20 cellular contexts compared by ENCODE assay signal in genomic region chr6:82033631-82034211, GRCh38.
DNase-seq lines count a peak whose midpoint lies in the region; ATAC-seq and TF ChIP-seq lines count a peak whose summit lies in the region.
"Had no signal": no experiment of that assay in that cellular context is flagged by ENCODE, and none has a peak within 500 bp of the region (broad histone marks: within the 10 kb centered on the region; RNA-seq: fewer than 3 reads in every experiment).

No MANE protein-coding gene starts in this region.

- no peak overlapping the region for H3K4me3 ChIP-seq in AG10803 (ENCODE audit: low read length)
- no peak overlapping the region for H3K4me3 ChIP-seq in choroid plexus epithelial cell (ENCODE audit: low read depth, low read length)
- no peak overlapping the region for H3K4me3 ChIP-seq in right atrium auricular region
- H3K4me3 ChIP-seq in gastrocnemius medialis, result no peak overlapping the region
- H3K4me3 ChIP-seq in OCI-LY7 (ENCODE audit: low read depth, low read length, poor library complexity, severe bottlenecking), result no peak overlapping the region
- H3K4me3 ChIP-seq: body of pancreas, spleen had no signal

- H3K36me3 ChIP-seq in right atrium auricular region (no peaks in the 10 kb centered on the region), gastrocnemius medialis (no peaks in the 10 kb centered on the region), OCI-LY7 (ENCODE audit: insufficient read depth, low read length) (no peaks in the 10 kb centered on the region)
- H3K36me3 ChIP-seq: spleen had no signal

- no TSS peak for BruUV-seq in OCI-LY7 (replicated peaks; lab: Mats Ljungman, UMichigan)

- DNase-seq in AG10803 (ENCODE audit: low read depth) (peak; percentile 37), choroid plexus epithelial cell (ENCODE audit: low read depth) (peak; percentile 66), right atrium auricular region (ENCODE audit: low spot score) (peak; percentile 87), gastrocnemius medialis (peak; percentile 18 to 49), head of caudate nucleus (no peak), OCI-LY7 (ENCODE audit: low spot score) (no peak)
- DNase-seq: ACHN; activated CD4-positive, alpha-beta T cell treated with anti-CD3 and anti-CD28 coated beads, Interleukin-2, amount 10 ng/mL, durations not matched to agents 7 days and 5 days; foreskin melanocyte; midbrain; NCI-H1105; NCI-H2081; posterior cingulate gyrus; spleen; stimulated activated CD4-positive, alpha-beta T cell treated with anti-CD3 and anti-CD28 coated beads, Interleukin-4, amount 100 ng/mL, for 4 hours; T-cell had no signal

- H3K9me3 ChIP-seq in right atrium auricular region (no peaks in the 10 kb centered on the region), gastrocnemius medialis (no peaks in the 10 kb centered on the region), OCI-LY7 (ENCODE audit: low read length) (no peaks in the 10 kb centered on the region)
- H3K9me3 ChIP-seq: body of pancreas, spleen had no signal

- no peaks in the 10 kb centered on the region for H3K79me2 ChIP-seq in OCI-LY7 (ENCODE audit: insufficient read depth, low read depth, low read length)

- in situ Hi-C loops in gastrocnemius medialis (cut with MboI; ENCODE audit: low sequenced_read_pairs in 4 of 4), result loop anchor here in 1 of 4 donors (25.0 kb wide), 1 partner anchor 1421 kb away; no protein-coding TSS in a partner anchor

- H3K27me3 ChIP-seq in right atrium auricular region, result no peaks in the 10 kb centered on the region
- H3K27me3 ChIP-seq in gastrocnemius medialis, result no peaks in the 10 kb centered on the region
- H3K27me3 ChIP-seq: body of pancreas, spleen had no signal

- no peak overlapping the region for H2AFZ ChIP-seq in OCI-LY7 (ENCODE audit: low read length)

- ATAC-seq in gastrocnemius medialis, result peak; percentile 73 to 79
- ATAC-seq in HG03571 (IDR thresholded peaks at IDR 0.05; ENCODE audit: unreplicated experiment), result no peak
- no peak for ATAC-seq in GM21786 (IDR thresholded peaks at IDR 0.05; ENCODE audit: unreplicated experiment)
- ATAC-seq: body of pancreas, T-cell had no signal

- H3K4me1 ChIP-seq in right atrium auricular region (peaks cover 0 to 17% of the 10 kb centered on the region in 2 donors), gastrocnemius medialis (no peaks in the 10 kb centered on the region), OCI-LY7 (ENCODE audit: insufficient read depth, low read length, poor library complexity, severe bottlenecking) (no peaks in the 10 kb centered on the region)
- H3K4me1 ChIP-seq: body of pancreas, spleen had no signal

- no peak overlapping the region for H3K4me2 ChIP-seq in OCI-LY7 (ENCODE audit: low read length)

- CTCF ChIA-PET in OCI-LY7 (lab: Charles Lee; ENCODE audit: unreplicated experiment), result no interaction called here

- POLR2A ChIA-PET in OCI-LY7 (lab: Charles Lee), result interaction anchor here (0.7 kb wide), 1 partner anchor 1088 kb away, joined by 3 read pairs; no protein-coding TSS in a partner anchor

- intact Hi-C loops in gastrocnemius medialis (cut with DNase I; ENCODE audit: low total_unique reads) (loop anchor here (10.0 kb wide), 1 partner anchor 279 kb away; the partner anchor contains the start of gene TENT5A), head of caudate nucleus (cut with DNase I) (no loop called here), OCI-LY7 (cut with micrococcal nuclease; ENCODE audit: unreplicated experiment) (no loop called here)

- H4K20me1 ChIP-seq in OCI-LY7 (ENCODE audit: insufficient read depth, low read length), result no peaks in the 10 kb centered on the region

- TF ChIP-seq CTCF in AG10803 (conservative IDR thresholded peaks at IDR 0.05; ENCODE audit: low read length), result no peak
- TF ChIP-seq CTCF in choroid plexus epithelial cell (conservative IDR thresholded peaks at IDR 0.05; ENCODE audit: low read depth, low read length), result no peak
- TF ChIP-seq CTCF in right atrium auricular region (IDR thresholded peaks at IDR 0.05), result no peak
- TF ChIP-seq CTCF in gastrocnemius medialis (IDR thresholded peaks at IDR 0.05 in 4 of 5, conservative IDR thresholded peaks at IDR 0.05 in 1 of 5), result no peak
- no peak for TF ChIP-seq CTCF in OCI-LY7 (conservative IDR thresholded peaks at IDR 0.05; ENCODE audit: low read length)

- TF ChIP-seq POLR2A in gastrocnemius medialis (IDR thresholded peaks at IDR 0.05), result no peak

- peak overlapping the region; percentile 41 to 66 for H3K27ac ChIP-seq in right atrium auricular region
- H3K27ac ChIP-seq in gastrocnemius medialis, result peak overlapping the region in 1 of 4 donors; percentile 56
- H3K27ac ChIP-seq in OCI-LY7 (ENCODE audit: low read depth, low read length, poor library complexity, severe bottlenecking), result no peak overlapping the region
- H3K27ac ChIP-seq: body of pancreas, C4-2B, spleen had no signal

- H3K9me2 ChIP-seq in OCI-LY7 (ENCODE audit: insufficient read depth, low read length), result no peaks in the 10 kb centered on the region

Comparison
In these comparisons a context has a peak if more than half of its experiments do, and no peak if none do; other contexts are left out.
1. DNase-seq: peak in AG10803 (single experiment), choroid plexus epithelial cell (single experiment), right atrium auricular region (single experiment) and gastrocnemius medialis (2 of 2); none in head of caudate nucleus (0 of 42) and OCI-LY7 (single experiment).
2. ATAC-seq: peak in gastrocnemius medialis (2 of 2); none in HG03571 (single experiment) and GM21786 (single experiment).